11 cellular contexts compared by ENCODE assay signal in genomic region chrX:125131146-125131545, GRCh38.
A peak's percentile ranks its signal among the peaks of the same experiment; 100 is the strongest.
DNase-seq lines count a peak whose midpoint lies in the region; ATAC-seq and TF ChIP-seq lines count a peak whose summit lies in the region.
"Had no signal": no experiment of that assay in that cellular context is flagged by ENCODE, and none has a peak within 500 bp of the region (broad histone marks: within the 10 kb centered on the region; RNA-seq: fewer than 3 reads in every experiment).

No MANE protein-coding gene starts in this region.

- no peak overlapping the region for H2BK5ac ChIP-seq in mesendoderm (ENCODE audit: low read length)

- H3K36me3 ChIP-seq in Loucy (ENCODE audit: insufficient read depth, low read length), result no peaks in the 10 kb centered on the region
- H3K36me3 ChIP-seq in mesendoderm (ENCODE audit: control insufficient read depth, insufficient read depth, low read length), result no peaks in the 10 kb centered on the region
- H3K36me3 ChIP-seq: brain microvascular endothelial cell had no signal

- no peaks in the 10 kb centered on the region for H4K20me1 ChIP-seq in Loucy (ENCODE audit: insufficient read depth, low read length, poor library complexity, severe bottlenecking)

- no peak overlapping the region for H3K4me3 Mint-ChIP-seq in activated CD4-positive, alpha-beta memory T cell treated with anti-CD3 and anti-CD28 coated beads, Interleukin-2, amount 10 ng/mL, durations not matched to agents 7 days and 5 days

- H3K9ac ChIP-seq in Loucy (ENCODE audit: low read depth, low read length, poor library complexity, severe bottlenecking), result no peak overlapping the region
- H3K9ac ChIP-seq in mesendoderm (ENCODE audit: low read length), result no peak overlapping the region

- H3K27ac Mint-ChIP-seq in activated CD4-positive, alpha-beta memory T cell treated with anti-CD3 and anti-CD28 coated beads, Interleukin-2, amount 10 ng/mL, durations not matched to agents 7 days and 5 days, result no peak overlapping the region

- no peak overlapping the region for H3K23ac ChIP-seq in mesendoderm (ENCODE audit: low read length)

- no peaks in the 10 kb centered on the region for H3F3A ChIP-seq in Loucy (ENCODE audit: low read depth)

- no peak overlapping the region for H3K18ac ChIP-seq in mesendoderm (ENCODE audit: low read length)

- intact Hi-C loops in left colon (cut with DNase I, micrococcal nuclease), result no loop called here

- DNase-seq in NCI-H1092 treated with DMSO at 0.1 percent for 48 hours (lab: John Stamatoyannopoulos, UW) (peak; percentile 12), NCI-H1092 (lab: John Stamatoyannopoulos, UW) (no peak), SW480 (ENCODE audit: low spot score) (peak; percentile 37), mesendoderm (peak; percentile 20), left colon (no peak)
- no peak for DNase-seq in stimulated activated CD4-positive, alpha-beta T cell treated with anti-CD3 and anti-CD28 coated beads, Interleukin-4, amount 100 ng/mL, for 4 hours
- no peak for DNase-seq in activated CD4-positive, alpha-beta memory T cell treated with anti-CD3 and anti-CD28 coated beads, Interleukin-2, amount 10 ng/mL, durations not matched to agents 7 days and 5 days
- DNase-seq: brain microvascular endothelial cell; GOT3; stimulated activated CD4-positive, alpha-beta T cell treated with anti-CD3 and anti-CD28 coated beads, Interleukin-4, amount 100 ng/mL, for 24 hours had no signal

- no peaks in the 10 kb centered on the region for H3K27me3 Mint-ChIP-seq in activated CD4-positive, alpha-beta memory T cell treated with anti-CD3 and anti-CD28 coated beads, Interleukin-2, amount 10 ng/mL, durations not matched to agents 7 days and 5 days

- H3K4me1 Mint-ChIP-seq in activated CD4-positive, alpha-beta memory T cell treated with anti-CD3 and anti-CD28 coated beads, Interleukin-2, amount 10 ng/mL, durations not matched to agents 7 days and 5 days, result no peaks in the 10 kb centered on the region

- no peak overlapping the region for H3K4me3 ChIP-seq in Loucy (ENCODE audit: low read length, poor library complexity, severe bottlenecking)
- H3K4me3 ChIP-seq in mesendoderm (ENCODE audit: low read length), result no peak overlapping the region

- H3K36me3 Mint-ChIP-seq in activated CD4-positive, alpha-beta memory T cell treated with anti-CD3 and anti-CD28 coated beads, Interleukin-2, amount 10 ng/mL, durations not matched to agents 7 days and 5 days (ENCODE audit: low read depth), result no peaks in the 10 kb centered on the region

- no peaks in the 10 kb centered on the region for H3K9me2 ChIP-seq in Loucy (replicated peaks; ENCODE audit: low read depth, low read length)

- H3K79me2 ChIP-seq in Loucy (ENCODE audit: insufficient read depth, low read length), result no peaks in the 10 kb centered on the region
- no peaks in the 10 kb centered on the region for H3K79me2 ChIP-seq in mesendoderm (ENCODE audit: control insufficient read depth, insufficient read depth, low read length)

- H2AK5ac ChIP-seq in mesendoderm (ENCODE audit: low read length), result no peak overlapping the region

- no peak overlapping the region for H4K8ac ChIP-seq in mesendoderm (ENCODE audit: low read depth, low read length)

- no peaks in the 10 kb centered on the region for H3K79me1 ChIP-seq in mesendoderm (ENCODE audit: low read length)

- H3K4me1 ChIP-seq in Loucy (ENCODE audit: insufficient read depth, low read length, poor library complexity, severe bottlenecking) (no peaks in the 10 kb centered on the region), mesendoderm (ENCODE audit: control insufficient read depth, low read depth, low read length) (no peaks in the 10 kb centered on the region)

- H3K27ac ChIP-seq in mesendoderm (ENCODE audit: low read depth, low read length), result no peak overlapping the region
- H3K27ac ChIP-seq: brain microvascular endothelial cell had no signal

- no peak overlapping the region for H3K56ac ChIP-seq in mesendoderm (ENCODE audit: low read length)

- no peak for ATAC-seq in left colon

- no peaks in the 10 kb centered on the region for H3K27me3 ChIP-seq in Loucy (ENCODE audit: insufficient read depth, low read length, poor library complexity, severe bottlenecking)
- no peaks in the 10 kb centered on the region for H3K27me3 ChIP-seq in mesendoderm (ENCODE audit: insufficient read depth, low read length, poor library complexity)
- H3K27me3 ChIP-seq: brain microvascular endothelial cell had no signal

- no peak overlapping the region for H4K5ac ChIP-seq in mesendoderm (ENCODE audit: low read length)

- TF ChIP-seq CTCF in Loucy (conservative IDR thresholded peaks at IDR 0.05; ENCODE audit: low read length), result peak; percentile 55

- H2BK120ac ChIP-seq in mesendoderm (ENCODE audit: low read depth, low read length), result no peak overlapping the region

- no peaks in the 10 kb centered on the region for H3K9me3 ChIP-seq in Loucy (ENCODE audit: insufficient read depth, low read depth, low read length)

- CTCF ChIA-PET in activated CD4-positive, alpha-beta memory T cell treated with anti-CD3 and anti-CD28 coated beads, Interleukin-2, amount 10 ng/mL, durations not matched to agents 7 days and 5 days (lab: Charles Lee), result interaction anchor here (0.6 to 1.0 kb wide), 2 partner anchors 734 to 1572 kb away, joined by 3 read pairs; no protein-coding TSS in a partner anchor

- POLR2A ChIA-PET in activated CD4-positive, alpha-beta memory T cell treated with anti-CD3 and anti-CD28 coated beads, Interleukin-2, amount 10 ng/mL, durations not matched to agents 7 days and 5 days (lab: Charles Lee), result no interaction called here

- H2BK15ac ChIP-seq in mesendoderm (replicated peaks; ENCODE audit: low read depth), result no peak overlapping the region

- H3K4me2 ChIP-seq in Loucy (ENCODE audit: low read depth, low read length, poor library complexity, severe bottlenecking), result no peak overlapping the region
- H3K4me2 ChIP-seq in mesendoderm (ENCODE audit: low read length), result no peak overlapping the region

- peaks cover 3% of the 10 kb centered on the region for H3K9me3 Mint-ChIP-seq in activated CD4-positive, alpha-beta memory T cell treated with anti-CD3 and anti-CD28 coated beads, Interleukin-2, amount 10 ng/mL, durations not matched to agents 7 days and 5 days

- no peak overlapping the region for H2AFZ ChIP-seq in Loucy (ENCODE audit: low read length)

- H3K4ac ChIP-seq in mesendoderm (ENCODE audit: low read depth, low read length), result no peak overlapping the region

Comparison
In these comparisons a context has a peak if more than half of its experiments do, and no peak if none do; other contexts are left out.
1. DNase-seq: peak in NCI-H1092 treated with DMSO at 0.1 percent for 48 hours (single experiment), SW480 (single experiment) and mesendoderm (single experiment); none in NCI-H1092 (single experiment), left colon (0 of 2), stimulated activated CD4-positive, alpha-beta T cell treated with anti-CD3 and anti-CD28 coated beads, Interleukin-4, amount 100 ng/mL, for 4 hours (0 of 2) and activated CD4-positive, alpha-beta memory T cell treated with anti-CD3 and anti-CD28 coated beads, Interleukin-2, amount 10 ng/mL, durations not matched to agents 7 days and 5 days (single experiment).